ENCODE assay signal across 22 cellular contexts in genomic region chr14:39217214-39217879, GRCh38. TPM values are rescaled to one million over a fixed set of nuclear protein-coding genes. Genes with fewer than 3 reads are reported as not detected.
DNase-seq lines count a peak whose midpoint lies in the region; ATAC-seq, FAIRE-seq and TF ChIP-seq lines count a peak whose summit lies in the region.
"Had no signal": no experiment of that assay in that cellular context is flagged by ENCODE, and none has a peak within 500 bp of the region (broad histone marks: within the 10 kb centered on the region; RNA-seq: fewer than 3 reads in every experiment).

No MANE protein-coding gene starts in this region.

- no peaks in the 10 kb centered on the region for H3K27me3 Mint-ChIP-seq in activated T-cell treated with anti-CD3 and anti-CD28 coated beads, Interleukin-2, amount 50 U/mL, for 24 hours
- H3K27me3 Mint-ChIP-seq: CD4-positive, alpha-beta memory T cell; stimulated activated naive B cell treated with anti-CD40 and anti-IgM and Interleukin-4, amounts not matched to agents 10 μg/mL and 1 μg/mL and 100 μg/mL, for 72 hours had no signal

- H3K36me3 Mint-ChIP-seq in activated T-cell treated with anti-CD3 and anti-CD28 coated beads, Interleukin-2, amount 50 U/mL, for 24 hours (ENCODE audit: low read depth) = no peaks in the 10 kb centered on the region
- no peaks in the 10 kb centered on the region for H3K36me3 Mint-ChIP-seq in stimulated activated effector memory CD8-positive, alpha-beta T cell treated with anti-CD3 and anti-CD28 coated beads, Interleukin-12 subunit alpha, Interleukin-12 subunit beta, amount 100 ng/mL, for 72 hours
- H3K36me3 Mint-ChIP-seq: CD4-positive, alpha-beta memory T cell; stimulated activated naive B cell treated with anti-CD40 and anti-IgM and Interleukin-4, amounts not matched to agents 10 μg/mL and 1 μg/mL and 100 μg/mL, for 72 hours had no signal

- H3K4me3 ChIP-seq in bronchial epithelial cell (ENCODE audit: low read depth, low read length) = no peak overlapping the region
- H3K4me3 ChIP-seq: ascending aorta, prostate gland, uterus had no signal

- no peaks in the 10 kb centered on the region for H3K9me3 Mint-ChIP-seq in activated T-cell treated with anti-CD3 and anti-CD28 coated beads, Interleukin-2, amount 50 U/mL, for 24 hours
- no peaks in the 10 kb centered on the region for H3K9me3 Mint-ChIP-seq in stimulated activated effector memory CD8-positive, alpha-beta T cell treated with anti-CD3 and anti-CD28 coated beads, Interleukin-12 subunit alpha, Interleukin-12 subunit beta, amount 100 ng/mL, for 72 hours
- H3K9me3 Mint-ChIP-seq: nephron; stimulated activated naive B cell treated with anti-CD40 and anti-IgM and Interleukin-4, amounts not matched to agents 10 μg/mL and 1 μg/mL and 100 μg/mL, for 72 hours had no signal

- ATAC-seq in stimulated activated effector memory CD8-positive, alpha-beta T cell treated with anti-CD3 and anti-CD28 coated beads, Interleukin-12 subunit alpha, Interleukin-12 subunit beta, amount 100 ng/mL, for 72 hours = no peak
- no peak for ATAC-seq in HG03442 (IDR thresholded peaks at IDR 0.05; ENCODE audit: unreplicated experiment)
- ATAC-seq: stimulated activated naive B cell treated with anti-CD40 and anti-IgM and Interleukin-4, amounts not matched to agents 10 μg/mL and 1 μg/mL and 100 μg/mL, for 72 hours had no signal

- DNase-seq in activated T-cell treated with anti-CD3 and anti-CD28 coated beads, Interleukin-2, amount 50 U/mL, for 24 hours = no peak
- no peak for DNase-seq in activated T-cell treated with anti-CD3 and anti-CD28 coated beads, Interleukin-2, amount 50 U/mL, for 48 hours
- DNase-seq in NCI-H69 (lab: John Stamatoyannopoulos, UW) (peak; percentile 31), bronchial epithelial cell (ENCODE audit: low read depth) (peak; percentile 77), NCI-H1436 (lab: John Stamatoyannopoulos, UW) (no peak), RPMI8226 (no peak)
- DNase-seq in stimulated activated effector memory CD8-positive, alpha-beta T cell treated with anti-CD3 and anti-CD28 coated beads, Interleukin-12 subunit alpha, Interleukin-12 subunit beta, amount 100 ng/mL, for 72 hours (ENCODE audit: low spot score in 2 of 2) = no peak
- DNase-seq: activated CD4-positive, CD25-positive, alpha-beta regulatory T cell treated with anti-CD3 and anti-CD28 coated beads, Interleukin-2, amount 50 U/mL, for 72 hours; activated gamma-delta T cell; CD4-positive, alpha-beta memory T cell; DND-41; mesendoderm; NCI-H2081; NCI-H526 treated with DMSO at 0.1 percent for 48 hours; SHP77; stimulated activated naive B cell treated with anti-CD40 and anti-IgM and Interleukin-4, amounts not matched to agents 10 μg/mL and 1 μg/mL and 100 μg/mL, for 72 hours; T-helper 1 cell; uterus had no signal

- TF ChIP-seq CTCF in bronchial epithelial cell (IDR thresholded peaks at IDR 0.05; ENCODE audit: insufficient read depth, low read length, severe bottlenecking) = no peak

- peak overlapping the region; percentile 63 for H3K27ac Mint-ChIP-seq in activated T-cell treated with anti-CD3 and anti-CD28 coated beads, Interleukin-2, amount 50 U/mL, for 24 hours
- H3K27ac Mint-ChIP-seq in stimulated activated effector memory CD8-positive, alpha-beta T cell treated with anti-CD3 and anti-CD28 coated beads, Interleukin-12 subunit alpha, Interleukin-12 subunit beta, amount 100 ng/mL, for 72 hours = peak overlapping the region; percentile 26
- H3K27ac Mint-ChIP-seq: stimulated activated naive B cell treated with anti-CD40 and anti-IgM and Interleukin-4, amounts not matched to agents 10 μg/mL and 1 μg/mL and 100 μg/mL, for 72 hours had no signal

- peaks cover 23% of the 10 kb centered on the region for H3K4me1 Mint-ChIP-seq in activated T-cell treated with anti-CD3 and anti-CD28 coated beads, Interleukin-2, amount 50 U/mL, for 24 hours (ENCODE audit: low read depth)
- peaks cover 6% of the 10 kb centered on the region for H3K4me1 Mint-ChIP-seq in stimulated activated effector memory CD8-positive, alpha-beta T cell treated with anti-CD3 and anti-CD28 coated beads, Interleukin-12 subunit alpha, Interleukin-12 subunit beta, amount 100 ng/mL, for 72 hours
- H3K4me1 Mint-ChIP-seq: nephron had no signal

- H3K4me3 Mint-ChIP-seq in activated T-cell treated with anti-CD3 and anti-CD28 coated beads, Interleukin-2, amount 50 U/mL, for 24 hours = no peak overlapping the region
- no peak overlapping the region for H3K4me3 Mint-ChIP-seq in stimulated activated effector memory CD8-positive, alpha-beta T cell treated with anti-CD3 and anti-CD28 coated beads, Interleukin-12 subunit alpha, Interleukin-12 subunit beta, amount 100 ng/mL, for 72 hours
- H3K4me3 Mint-ChIP-seq: CD4-positive, alpha-beta memory T cell; nephron; stimulated activated naive B cell treated with anti-CD40 and anti-IgM and Interleukin-4, amounts not matched to agents 10 μg/mL and 1 μg/mL and 100 μg/mL, for 72 hours had no signal

- H3K36me3 ChIP-seq in bronchial epithelial cell (ENCODE audit: control insufficient read depth, insufficient read depth, low read length) = no peaks in the 10 kb centered on the region
- H3K36me3 ChIP-seq: ascending aorta, prostate gland, uterus had no signal

- no peak for FAIRE-seq in bronchial epithelial cell (lab: Jason Lieb, UNC)

- H3K27me3 ChIP-seq in bronchial epithelial cell (ENCODE audit: control insufficient read depth, insufficient read depth, low read length) = no peaks in the 10 kb centered on the region
- H3K27me3 ChIP-seq: ascending aorta, uterus had no signal

RNA-seq across cellular contexts. Expression of gene MIA2, which starts 16.4 kb away (rescaled TPM):
- 41.9 and 54.3 TPM in 2 replicates for total RNA-seq in bronchial epithelial cell

RNA-seq across cellular contexts. Expression of gene PNN, which starts 42.3 kb away (rescaled TPM):
- 12.9 and 18.9 TPM in 2 replicates for total RNA-seq in bronchial epithelial cell

RNA-seq across cellular contexts. Expression of gene TRAPPC6B, which starts 47.2 kb away (rescaled TPM):
- 31.6 and 41.9 TPM in 2 replicates for total RNA-seq in bronchial epithelial cell

Comparison
In these comparisons a context has a peak if more than half of its experiments do, and no peak if none do; other contexts are left out.
1. DNase-seq: peak in NCI-H69 (single experiment) and bronchial epithelial cell (single experiment); none in activated T-cell treated with anti-CD3 and anti-CD28 coated beads, Interleukin-2, amount 50 U/mL, for 24 hours (single experiment), activated T-cell treated with anti-CD3 and anti-CD28 coated beads, Interleukin-2, amount 50 U/mL, for 48 hours (0 of 2), stimulated activated effector memory CD8-positive, alpha-beta T cell treated with anti-CD3 and anti-CD28 coated beads, Interleukin-12 subunit alpha, Interleukin-12 subunit beta, amount 100 ng/mL, for 72 hours (0 of 2), NCI-H1436 (single experiment) and RPMI8226 (single experiment).